Comparison of ENCODE assay signal across 9 cellular contexts in the genomic region with DNA sequence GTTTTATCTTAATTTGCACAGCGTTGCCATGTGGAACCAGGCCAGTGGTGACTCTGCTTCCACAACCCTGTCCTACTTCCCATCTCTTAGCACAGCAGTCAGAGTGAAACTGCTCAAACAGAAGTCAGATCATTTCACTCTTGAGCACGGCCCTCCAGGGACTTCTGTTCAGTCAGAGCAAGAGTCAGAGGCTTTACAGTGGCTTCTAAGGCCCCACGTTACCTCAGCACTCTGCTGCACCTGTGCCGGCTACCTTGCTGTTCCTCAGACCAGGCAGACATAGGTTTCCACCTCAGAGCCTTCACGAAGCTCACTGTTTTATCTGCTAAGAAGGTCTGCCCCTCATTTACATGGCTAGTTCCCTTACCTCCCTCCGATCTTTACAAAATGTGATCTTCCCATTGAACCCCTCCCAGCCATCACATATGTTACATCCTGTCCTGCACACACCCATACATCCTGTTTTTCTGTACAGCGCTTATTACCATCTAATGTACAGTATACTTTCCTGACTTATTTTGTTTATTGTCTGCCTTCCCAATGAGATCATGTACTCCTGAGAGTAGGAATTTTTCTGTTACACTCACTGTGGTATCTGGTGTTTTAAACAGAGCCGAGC. TPM values are rescaled to one million over a fixed set of nuclear protein-coding genes. Genes with fewer than 3 reads are reported as not detected.
DNase-seq lines count a peak whose midpoint lies in the region; ATAC-seq lines count a peak whose summit lies in the region.
"Had no signal": no experiment of that assay in that cellular context is flagged by ENCODE, and none has a peak within 500 bp of the region (broad histone marks: within the 10 kb centered on the region; RNA-seq: fewer than 3 reads in every experiment).

No MANE protein-coding gene starts in this region.

- H3K4me3 Mint-ChIP-seq in activated CD8-positive, alpha-beta T cell treated with anti-CD3 and anti-CD28 coated beads, Interleukin-2, amount 10 ng/mL, durations not matched to agents 7 days and 5 days, result peak overlapping the region; percentile 47

- POLR2A ChIA-PET in activated CD8-positive, alpha-beta T cell treated with anti-CD3 and anti-CD28 coated beads, Interleukin-2, amount 10 ng/mL, durations not matched to agents 7 days and 5 days (lab: Charles Lee), result no interaction called here

- DNase-seq in NCI-H2171 treated with DMSO at 0.1 percent for 48 hours (lab: John Stamatoyannopoulos, UW) (peak; percentile 47), NCI-H2171 (lab: John Stamatoyannopoulos, UW) (no peak), posterior cingulate gyrus (no peak), NCI-H2029 treated with DMSO at 0.1 percent for 48 hours (lab: John Stamatoyannopoulos, UW) (no peak), HuH-7.5 (ENCODE audit: low spot score) (no peak)
- DNase-seq in activated CD8-positive, alpha-beta T cell treated with anti-CD3 and anti-CD28 coated beads, Interleukin-2, amount 10 ng/mL, durations not matched to agents 7 days and 5 days, result peak; percentile 47
- DNase-seq in stimulated activated CD4-positive, alpha-beta T cell treated with anti-CD3 and anti-CD28 coated beads, Interleukin-1b, Interleukin-23, amount 100 ng/mL, for 24 hours (ENCODE audit: low read depth in 4 of 4, low spot score in 1 of 4), result peak in 3 of 4 experiments; percentile 8 to 36 (median 17)

- intact Hi-C loops in posterior cingulate gyrus (cut with DNase I), result no loop called here

- H3K27me3 Mint-ChIP-seq in activated CD8-positive, alpha-beta T cell treated with anti-CD3 and anti-CD28 coated beads, Interleukin-2, amount 10 ng/mL, durations not matched to agents 7 days and 5 days (ENCODE audit: low read depth), result no peaks in the 10 kb centered on the region

- peaks cover 39% of the 10 kb centered on the region for H3K4me1 Mint-ChIP-seq in activated CD8-positive, alpha-beta T cell treated with anti-CD3 and anti-CD28 coated beads, Interleukin-2, amount 10 ng/mL, durations not matched to agents 7 days and 5 days (ENCODE audit: low read depth)

- peaks cover 73% of the 10 kb centered on the region for H3K36me3 Mint-ChIP-seq in activated CD8-positive, alpha-beta T cell treated with anti-CD3 and anti-CD28 coated beads, Interleukin-2, amount 10 ng/mL, durations not matched to agents 7 days and 5 days (ENCODE audit: low read depth)

- peak; percentile 96 for ATAC-seq in HG02970 (IDR thresholded peaks at IDR 0.05; ENCODE audit: low FRiP score, unreplicated experiment)
- ATAC-seq in activated CD8-positive, alpha-beta T cell treated with anti-CD3 and anti-CD28 coated beads, Interleukin-2, amount 10 ng/mL, durations not matched to agents 7 days and 5 days, result peak; percentile 86
- ATAC-seq: A549 had no signal

- no peaks in the 10 kb centered on the region for H3K9me3 Mint-ChIP-seq in activated CD8-positive, alpha-beta T cell treated with anti-CD3 and anti-CD28 coated beads, Interleukin-2, amount 10 ng/mL, durations not matched to agents 7 days and 5 days (ENCODE audit: insufficient read depth)

- CTCF ChIA-PET in activated CD8-positive, alpha-beta T cell treated with anti-CD3 and anti-CD28 coated beads, Interleukin-2, amount 10 ng/mL, durations not matched to agents 7 days and 5 days (lab: Charles Lee), result interaction anchor here (0.6 to 2.0 kb wide), 5 partner anchors 37 to 366 kb away, joined by 3 to 4 read pairs (median 4); no protein-coding TSS in a partner anchor

- H3K27ac Mint-ChIP-seq in activated CD8-positive, alpha-beta T cell treated with anti-CD3 and anti-CD28 coated beads, Interleukin-2, amount 10 ng/mL, durations not matched to agents 7 days and 5 days, result peak overlapping the region; percentile 86

RNA-seq across cellular contexts. Expression of gene TM9SF2, which starts 41.6 kb away (rescaled TPM):
- total RNA-seq in activated CD8-positive, alpha-beta T cell treated with anti-CD3 and anti-CD28 coated beads, Interleukin-2, amount 10 ng/mL, durations not matched to agents 7 days and 5 days, result 10 to 100 TPM; 64.4 to 64.5 TPM

Comparison
In these comparisons a context has a peak if more than half of its experiments do, and no peak if none do; other contexts are left out.
1. DNase-seq: peak in NCI-H2171 treated with DMSO at 0.1 percent for 48 hours (single experiment), activated CD8-positive, alpha-beta T cell treated with anti-CD3 and anti-CD28 coated beads, Interleukin-2, amount 10 ng/mL, durations not matched to agents 7 days and 5 days (single experiment) and stimulated activated CD4-positive, alpha-beta T cell treated with anti-CD3 and anti-CD28 coated beads, Interleukin-1b, Interleukin-23, amount 100 ng/mL, for 24 hours (3 of 4); none in NCI-H2171 (single experiment), posterior cingulate gyrus (0 of 10), NCI-H2029 treated with DMSO at 0.1 percent for 48 hours (single experiment) and HuH-7.5 (single experiment).